ENCODE assay signal across 16 cellular contexts in the genomic region with DNA sequence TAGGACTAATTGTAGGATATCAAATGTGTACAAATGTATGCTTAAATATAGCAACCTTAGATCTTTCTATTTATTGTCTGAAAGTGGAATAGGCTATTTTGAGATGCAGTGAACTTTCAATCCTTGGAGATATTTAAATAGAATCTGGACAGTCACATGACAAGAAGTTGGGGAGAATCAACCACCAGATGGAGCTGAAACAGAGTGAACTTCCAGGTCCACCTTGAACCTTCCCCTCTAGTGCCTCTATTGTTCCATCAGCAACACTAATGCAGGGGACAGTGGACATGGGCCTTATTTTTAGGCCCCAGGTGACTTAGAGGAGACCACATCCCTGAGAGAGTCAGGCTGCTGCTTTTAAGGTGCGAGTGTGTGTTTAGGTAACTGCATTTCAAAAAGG. TPM values are rescaled to one million over a fixed set of nuclear protein-coding genes. Genes with fewer than 3 reads are reported as not detected.
DNase-seq lines count a peak whose midpoint lies in the region; TF ChIP-seq lines count a peak whose summit lies in the region.
"Had no signal": no experiment of that assay in that cellular context is flagged by ENCODE, and none has a peak within 500 bp of the region (broad histone marks: within the 10 kb centered on the region; RNA-seq: fewer than 3 reads in every experiment).

No MANE protein-coding gene starts in this region.

- no peak overlapping the region for H3K9ac ChIP-seq in MM.1S (ENCODE audit: low read length)

- H3K36me3 ChIP-seq in MM.1S (replicated peaks; ENCODE audit: insufficient read depth, low read length): no peaks in the 10 kb centered on the region
- H3K36me3 ChIP-seq in uterus: no peaks in the 10 kb centered on the region
- H3K36me3 ChIP-seq: colonic mucosa, heart right ventricle, sigmoid colon had no signal

- H3K4me1 Mint-ChIP-seq in osteocyte (ENCODE audit: unreplicated experiment): no peaks in the 10 kb centered on the region
- H3K4me1 Mint-ChIP-seq: mesothelial cell of epicardium had no signal

- H3K9me3 ChIP-seq in MM.1S (replicated peaks; ENCODE audit: insufficient read depth, low read length): no peaks in the 10 kb centered on the region
- no peaks in the 10 kb centered on the region for H3K9me3 ChIP-seq in uterus
- H3K9me3 ChIP-seq: colonic mucosa, sigmoid colon had no signal

- TF ChIP-seq CTCF in MM.1S (IDR thresholded peaks at IDR 0.05; ENCODE audit: low read length): peak; percentile 22
- peak; percentile 16 for TF ChIP-seq CTCF in cardiac fibroblast (IDR thresholded peaks at IDR 0.05; ENCODE audit: low read depth, low read length)
- peak; percentile 21 for TF ChIP-seq CTCF in osteocyte (IDR thresholded peaks at IDR 0.05)
- TF ChIP-seq CTCF in uterus (IDR thresholded peaks at IDR 0.05): no peak

- H3K27ac ChIP-seq in MM.1S (ENCODE audit: low read length) (no peak overlapping the region), uterus (no peak overlapping the region)
- H3K27ac ChIP-seq: colonic mucosa, heart right ventricle, sigmoid colon had no signal

- peaks cover 12% of the 10 kb centered on the region for H3K4me1 ChIP-seq in MM.1S (ENCODE audit: low read length)
- no peaks in the 10 kb centered on the region for H3K4me1 ChIP-seq in uterus
- H3K4me1 ChIP-seq: colonic mucosa, heart right ventricle, sigmoid colon had no signal

- no peaks in the 10 kb centered on the region for H4K20me1 ChIP-seq in MM.1S (ENCODE audit: insufficient read depth, low read length)

- no peaks in the 10 kb centered on the region for H3K9me2 ChIP-seq in MM.1S (replicated peaks; ENCODE audit: insufficient read depth, low read length)

- TF ChIP-seq POLR2A in uterus (IDR thresholded peaks at IDR 0.05): no peak

- intact Hi-C loops in uterus (cut with DNase I; ENCODE audit: low total_unique reads): no loop called here

- DNase-seq in EH (ENCODE audit: low read depth) (peak; percentile 15), MM.1S (no peak), cardiac fibroblast (ENCODE audit: low read depth in 2 of 2) (peak; percentile 7 to 24), osteocyte (ENCODE audit: extremely low spot score, unreplicated experiment) (no peak), middle frontal gyrus (ENCODE audit: extremely low spot score, low spot score) (no peak), uterus (no peak), NCI-H187 (lab: John Stamatoyannopoulos, UW) (no peak)
- DNase-seq: amygdala, colonic mucosa, heart right ventricle, islet precursor cell, NCI-H2029, NCI-H524, sigmoid colon had no signal

- H3K4me3 Mint-ChIP-seq in osteocyte (ENCODE audit: unreplicated experiment): no peak overlapping the region
- H3K4me3 Mint-ChIP-seq: mesothelial cell of epicardium had no signal

- H3K36me3 Mint-ChIP-seq in osteocyte (ENCODE audit: unreplicated experiment): peaks cover 2% of the 10 kb centered on the region

- H2AFZ ChIP-seq in MM.1S (ENCODE audit: low read length): no peak overlapping the region

- no peaks in the 10 kb centered on the region for H3K27me3 ChIP-seq in MM.1S (replicated peaks; ENCODE audit: insufficient read depth, low read length)
- no peaks in the 10 kb centered on the region for H3K27me3 ChIP-seq in uterus
- H3K27me3 ChIP-seq: colonic mucosa, heart right ventricle, sigmoid colon had no signal

- H3K27ac Mint-ChIP-seq in osteocyte (ENCODE audit: unreplicated experiment): no peak overlapping the region
- H3K27ac Mint-ChIP-seq: activated T-helper 2 cell treated with anti-CD3 and anti-CD28 coated beads, Interferon-gamma antibody, Interleukin-2, Interleukin-4, amounts not matched to agents 10 μg/mL and 5 μg/mL and 100 μg/mL, durations not matched to agents 14 hours and 24 hours and 36 hours; mesothelial cell of epicardium had no signal

- no peaks in the 10 kb centered on the region for H3F3A ChIP-seq in MM.1S (ENCODE audit: insufficient read depth, low read length)

- no peak overlapping the region for H3K4me3 ChIP-seq in MM.1S (ENCODE audit: low read length)
- H3K4me3 ChIP-seq in cardiac fibroblast (replicated peaks in 1 of 2; ENCODE audit: low read depth in 2 of 2, low read length in 2 of 2): no peak overlapping the region
- H3K4me3 ChIP-seq in uterus: no peak overlapping the region
- H3K4me3 ChIP-seq: colonic mucosa, heart right ventricle, sigmoid colon had no signal

- H3K4me2 ChIP-seq in MM.1S (ENCODE audit: low read depth, low read length): peak overlapping the region; percentile 11; the same call in 1 of the 2 replicates

- H3K27me3 Mint-ChIP-seq in osteocyte (ENCODE audit: unreplicated experiment): peaks cover 22% of the 10 kb centered on the region

- H3K79me2 ChIP-seq in MM.1S (ENCODE audit: low read length): no peaks in the 10 kb centered on the region

- peaks cover 6% of the 10 kb centered on the region for H3K9me3 Mint-ChIP-seq in osteocyte (ENCODE audit: unreplicated experiment)

RNA-seq across cellular contexts. Expression of a gene that starts 37.0 kb away (rescaled TPM):
- total RNA-seq in osteocyte (167 and 194 TPM in 2 replicates), uterus (100 to 1,000 TPM in 1 of 4 donors, 10 to 100 TPM in 3; 51.2 to 168 (median 66.6) TPM)

Comparison
In these comparisons a context has a peak if more than half of its experiments do, and no peak if none do; other contexts are left out.
1. DNase-seq: peak in EH (single experiment) and cardiac fibroblast (2 of 2); none in MM.1S (single experiment), osteocyte (single experiment), middle frontal gyrus (single experiment), uterus (0 of 2) and NCI-H187 (0 of 2).
2. CTCF ChIP-seq: peak in MM.1S (single experiment), cardiac fibroblast (single experiment) and osteocyte (single experiment); none in uterus (0 of 4).